In genomic region chrX:63661676-63662075, GRCh38 we compare ENCODE assay signal across 24 cellular contexts.
DNase-seq lines count a peak whose midpoint lies in the region; ATAC-seq, FAIRE-seq and TF ChIP-seq lines count a peak whose summit lies in the region.
"Had no signal": no experiment of that assay in that cellular context is flagged by ENCODE, and none has a peak within 500 bp of the region (broad histone marks: within the 10 kb centered on the region; RNA-seq: fewer than 3 reads in every experiment).

No MANE protein-coding gene starts in this region.

- ATAC-seq in sciatic nerve, result peak; percentile 41
- no peak for ATAC-seq in HG03097 (IDR thresholded peaks at IDR 0.05; ENCODE audit: low FRiP score, unreplicated experiment)
- ATAC-seq: A549, T-cell had no signal

- TF ChIP-seq CTCF in D721Med (IDR thresholded peaks at IDR 0.05; ENCODE audit: insufficient read depth, missing control alignments), result no peak
- TF ChIP-seq CTCF in fibroblast of mammary gland (conservative IDR thresholded peaks at IDR 0.05; ENCODE audit: control insufficient read depth, insufficient read depth, low read depth, low read length), result no peak

- no peak for DNase-seq in D721Med (ENCODE audit: insufficient read length, low spot score)
- DNase-seq in NCI-H82 treated with DMSO at 0.1 percent for 48 hours (lab: John Stamatoyannopoulos, UW; ENCODE audit: unreplicated experiment), result peak; percentile 39
- DNase-seq in fibroblast of mammary gland (ENCODE audit: low read depth), result peak; percentile 62
- no peak for DNase-seq in sciatic nerve (ENCODE audit: low spot score)
- no peak for DNase-seq in NCI-H1417 treated with DMSO at 0.1 percent for 48 hours (lab: John Stamatoyannopoulos, UW)
- DNase-seq in NCI-H748 treated with DMSO at 0.1 percent for 48 hours (lab: John Stamatoyannopoulos, UW), result no peak
- DNase-seq: BE2C; CD8-positive, alpha-beta memory T cell; GOT3; HFFc6; NCI-H1048; NCI-H1436; NCI-H187 treated with DMSO at 0.1 percent for 48 hours; NCI-H2171 treated with DMSO at 0.1 percent for 48 hours; NCI-H345; NCI-H510A treated with DMSO at 0.1 percent for 48 hours; NCI-H774; PC-9; SHP77; T-cell had no signal

- FAIRE-seq in D721Med (lab: Jason Lieb, UNC), result peak; percentile 69
- FAIRE-seq: G401.6 had no signal

- intact Hi-C loops in sciatic nerve (cut with DNase I), result no loop called here

- no peak overlapping the region for H3K4me3 ChIP-seq in fibroblast of mammary gland (ENCODE audit: control insufficient read depth, low read depth, low read length)
- H3K4me3 ChIP-seq: A549, HAP-1, PC-9 had no signal

Comparison
In these comparisons a context has a peak if more than half of its experiments do, and no peak if none do; other contexts are left out.
1. DNase-seq: peak in NCI-H82 treated with DMSO at 0.1 percent for 48 hours (single experiment) and fibroblast of mammary gland (single experiment); none in D721Med (single experiment), sciatic nerve (single experiment), NCI-H1417 treated with DMSO at 0.1 percent for 48 hours (single experiment) and NCI-H748 treated with DMSO at 0.1 percent for 48 hours (single experiment).